ENCODE assay signal across 15 cellular contexts in genomic region chr22:19497245-19497644, GRCh38. TPM values are rescaled to one million over a fixed set of nuclear protein-coding genes. Genes with fewer than 3 reads are reported as not detected.
DNase-seq lines count a peak whose midpoint lies in the region; ATAC-seq, FAIRE-seq and TF ChIP-seq lines count a peak whose summit lies in the region.
"Had no signal": no experiment of that assay in that cellular context is flagged by ENCODE, and none has a peak within 500 bp of the region (broad histone marks: within the 10 kb centered on the region; RNA-seq: fewer than 3 reads in every experiment).

No MANE protein-coding gene starts in this region.

- no peaks in the 10 kb centered on the region for H3K36me3 ChIP-seq in astrocyte (ENCODE audit: insufficient read depth, low read length)

- ATAC-seq in stimulated activated naive CD8-positive, alpha-beta T cell treated with anti-CD3 and anti-CD28 coated beads, Interleukin-15, amount 100 ng/mL, for 72 hours: no peak
- no peak for ATAC-seq in stimulated activated naive CD8-positive, alpha-beta T cell treated with anti-CD3 and anti-CD28 coated beads, Interleukin-15, Interleukin-2, amounts not matched to agents 100 U/mL and 50 U/mL, for 24 hours
- ATAC-seq in stimulated activated effector memory CD8-positive, alpha-beta T cell treated with anti-CD3 and anti-CD28 coated beads, Interleukin-12 subunit alpha, Interleukin-12 subunit beta, amount 100 ng/mL, for 72 hours: no peak
- no peak for ATAC-seq in GM19397 (IDR thresholded peaks at IDR 0.05; ENCODE audit: unreplicated experiment)
- no peak for ATAC-seq in T-cell (replicated peaks in 1 of 4)
- ATAC-seq: T-helper 17 cell had no signal

- CTCF ChIA-PET in T-cell (lab: Charles Lee): interaction anchor here in 1 of 2 donors (0.9 kb wide), 1 partner anchor 24 kb away, joined by 3 read pairs; no protein-coding TSS in a partner anchor

- no peaks in the 10 kb centered on the region for H3K9me3 ChIP-seq in astrocyte (ENCODE audit: insufficient read depth, low read depth, low read length)

- peak overlapping the region; percentile 43 for H3K27ac ChIP-seq in astrocyte (ENCODE audit: low read depth, low read length)

- peak overlapping the region; percentile 51 for H3K4me2 ChIP-seq in astrocyte (ENCODE audit: low read length)

- H3K27ac Mint-ChIP-seq in stimulated activated naive CD8-positive, alpha-beta T cell treated with anti-CD3 and anti-CD28 coated beads, Interleukin-15, amount 100 ng/mL, for 72 hours: peak overlapping the region; percentile 34 to 40
- H3K27ac Mint-ChIP-seq in astrocyte (ENCODE audit: unreplicated experiment): peak overlapping the region; percentile 81
- no peak overlapping the region for H3K27ac Mint-ChIP-seq in stimulated activated effector memory CD8-positive, alpha-beta T cell treated with anti-CD3 and anti-CD28 coated beads, Interleukin-12 subunit alpha, Interleukin-12 subunit beta, amount 100 ng/mL, for 72 hours
- no peak overlapping the region for H3K27ac Mint-ChIP-seq in T-cell
- H3K27ac Mint-ChIP-seq: activated naive CD8-positive, alpha-beta T cell treated with anti-CD3 and anti-CD28 coated beads, Interleukin-2, amount 10 ng/mL, durations not matched to agents 7 days and 5 days; H9; naive B cell; T-helper 17 cell had no signal

- no peaks in the 10 kb centered on the region for H3K27me3 ChIP-seq in astrocyte (ENCODE audit: insufficient read depth, low read length)

- peak overlapping the region; percentile 54 for H2AFZ ChIP-seq in astrocyte (ENCODE audit: low read depth, low read length)

- H3K79me2 ChIP-seq in astrocyte (ENCODE audit: insufficient read depth, low read length): no peaks in the 10 kb centered on the region

- no peaks in the 10 kb centered on the region for H3K9me3 Mint-ChIP-seq in stimulated activated naive CD8-positive, alpha-beta T cell treated with anti-CD3 and anti-CD28 coated beads, Interleukin-15, amount 100 ng/mL, for 72 hours
- H3K9me3 Mint-ChIP-seq in astrocyte (ENCODE audit: unreplicated experiment) (no peaks in the 10 kb centered on the region), T-cell (no peaks in the 10 kb centered on the region)
- H3K9me3 Mint-ChIP-seq in stimulated activated effector memory CD8-positive, alpha-beta T cell treated with anti-CD3 and anti-CD28 coated beads, Interleukin-12 subunit alpha, Interleukin-12 subunit beta, amount 100 ng/mL, for 72 hours: no peaks in the 10 kb centered on the region
- H3K9me3 Mint-ChIP-seq: activated naive CD8-positive, alpha-beta T cell treated with anti-CD3 and anti-CD28 coated beads, Interleukin-2, amount 10 ng/mL, durations not matched to agents 7 days and 5 days; H9; naive B cell had no signal

- no peaks in the 10 kb centered on the region for H4K20me1 ChIP-seq in astrocyte (ENCODE audit: insufficient read depth, low read length)

- H3K4me3 Mint-ChIP-seq in stimulated activated naive CD8-positive, alpha-beta T cell treated with anti-CD3 and anti-CD28 coated beads, Interleukin-15, amount 100 ng/mL, for 72 hours: no peak overlapping the region
- no peak overlapping the region for H3K4me3 Mint-ChIP-seq in astrocyte (ENCODE audit: unreplicated experiment)
- no peak overlapping the region for H3K4me3 Mint-ChIP-seq in stimulated activated effector memory CD8-positive, alpha-beta T cell treated with anti-CD3 and anti-CD28 coated beads, Interleukin-12 subunit alpha, Interleukin-12 subunit beta, amount 100 ng/mL, for 72 hours
- no peak overlapping the region for H3K4me3 Mint-ChIP-seq in T-cell
- H3K4me3 Mint-ChIP-seq: activated naive CD8-positive, alpha-beta T cell treated with anti-CD3 and anti-CD28 coated beads, Interleukin-2, amount 10 ng/mL, durations not matched to agents 7 days and 5 days; H9; naive B cell; T-helper 17 cell had no signal

- peaks cover 9% of the 10 kb centered on the region for H3K4me1 ChIP-seq in astrocyte (ENCODE audit: insufficient read depth, low read length)

- DNase-seq in stimulated activated naive CD8-positive, alpha-beta T cell treated with anti-CD3 and anti-CD28 coated beads, Interleukin-15, amount 100 ng/mL, for 72 hours: no peak
- DNase-seq in stimulated activated naive CD8-positive, alpha-beta T cell treated with anti-CD3 and anti-CD28 coated beads, Interleukin-15, Interleukin-2, amounts not matched to agents 100 U/mL and 50 U/mL, for 24 hours: no peak
- peak; percentile 86 for DNase-seq in astrocyte (ENCODE audit: low read depth)
- DNase-seq in hepatic stellate cell (ENCODE audit: low spot score): peak; percentile 72
- DNase-seq in stimulated activated effector memory CD8-positive, alpha-beta T cell treated with anti-CD3 and anti-CD28 coated beads, Interleukin-12 subunit alpha, Interleukin-12 subunit beta, amount 100 ng/mL, for 72 hours (ENCODE audit: low spot score in 2 of 2): no peak
- no peak for DNase-seq in T-cell
- no peak for DNase-seq in NCI-H82 (lab: John Stamatoyannopoulos, UW)
- DNase-seq: activated naive CD8-positive, alpha-beta T cell treated with anti-CD3 and anti-CD28 coated beads, Interleukin-2, amount 10 ng/mL, durations not matched to agents 7 days and 5 days; H9; naive B cell; NCI-H526 treated with DMSO at 0.1 percent for 48 hours; stimulated activated CD4-positive, alpha-beta T cell treated with anti-CD3 and anti-CD28 coated beads, Interleukin-12 subunit alpha, Interleukin-12 subunit beta, amount 100 ng/mL, for 4 hours; T-helper 17 cell had no signal

- H3K9ac ChIP-seq in astrocyte (ENCODE audit: low read length): peak overlapping the region; percentile 43

- no peaks in the 10 kb centered on the region for H3K27me3 Mint-ChIP-seq in stimulated activated naive CD8-positive, alpha-beta T cell treated with anti-CD3 and anti-CD28 coated beads, Interleukin-15, amount 100 ng/mL, for 72 hours
- H3K27me3 Mint-ChIP-seq in astrocyte (ENCODE audit: low read depth, unreplicated experiment) (peaks cover 5% of the 10 kb centered on the region), T-cell (no peaks in the 10 kb centered on the region)
- H3K27me3 Mint-ChIP-seq: activated naive CD8-positive, alpha-beta T cell treated with anti-CD3 and anti-CD28 coated beads, Interleukin-2, amount 10 ng/mL, durations not matched to agents 7 days and 5 days; naive B cell; T-helper 17 cell had no signal

- POLR2A ChIA-PET in T-cell (lab: Charles Lee): no interaction called here

- TF ChIP-seq CTCF in astrocyte (IDR thresholded peaks at IDR 0.05; ENCODE audit: insufficient read depth, low read depth, low read length): no peak

- H3K36me3 Mint-ChIP-seq in astrocyte (ENCODE audit: low read depth, unreplicated experiment) (no peaks in the 10 kb centered on the region), T-cell (no peaks in the 10 kb centered on the region)
- H3K36me3 Mint-ChIP-seq in stimulated activated effector memory CD8-positive, alpha-beta T cell treated with anti-CD3 and anti-CD28 coated beads, Interleukin-12 subunit alpha, Interleukin-12 subunit beta, amount 100 ng/mL, for 72 hours: peaks cover 56% of the 10 kb centered on the region
- H3K36me3 Mint-ChIP-seq: naive B cell had no signal

- no peak overlapping the region for H3K4me3 ChIP-seq in astrocyte (ENCODE audit: insufficient read depth, low read depth, low read length)

- FAIRE-seq in astrocyte (lab: Jason Lieb, UNC): no peak

- H3K4me1 Mint-ChIP-seq in stimulated activated naive CD8-positive, alpha-beta T cell treated with anti-CD3 and anti-CD28 coated beads, Interleukin-15, amount 100 ng/mL, for 72 hours: peaks cover 10% of the 10 kb centered on the region
- H3K4me1 Mint-ChIP-seq in astrocyte (ENCODE audit: low read depth, unreplicated experiment): peaks cover 5% of the 10 kb centered on the region
- peaks cover 10% of the 10 kb centered on the region for H3K4me1 Mint-ChIP-seq in stimulated activated effector memory CD8-positive, alpha-beta T cell treated with anti-CD3 and anti-CD28 coated beads, Interleukin-12 subunit alpha, Interleukin-12 subunit beta, amount 100 ng/mL, for 72 hours
- peaks cover 7 to 11% (median 7%) of the 10 kb centered on the region in 3 donors for H3K4me1 Mint-ChIP-seq in T-cell
- H3K4me1 Mint-ChIP-seq: activated naive CD8-positive, alpha-beta T cell treated with anti-CD3 and anti-CD28 coated beads, Interleukin-2, amount 10 ng/mL, durations not matched to agents 7 days and 5 days; H9; naive B cell had no signal

RNA-seq across cellular contexts. Expression of gene CDC45, which starts 17.5 kb away (rescaled TPM):
- total RNA-seq in astrocyte (1.3 and 2.1 TPM in 2 replicates), T-cell (1 to 10 TPM in 4 of 5 donors, under 1 TPM in 1; 0.56 to 2.7 (median 2.2) TPM)

RNA-seq across cellular contexts. Expression of gene UFD1, which starts 18.3 kb away (rescaled TPM):
- total RNA-seq in astrocyte (92.7 and 105 TPM in 2 replicates), T-cell (10 to 100 TPM; 52.9 to 85.1 (median 60.0) TPM)

RNA-seq across cellular contexts. Expression of gene CLDN5, which starts 27.0 kb away (rescaled TPM):
- total RNA-seq in astrocyte: not detected in 2 replicates
- under 1 TPM in 4 of 5 donors, not detected in 1; 0.36 to 0.98 (median 0.85) TPM for total RNA-seq in T-cell
- total RNA-seq: activated CD8-positive, alpha-beta memory T cell treated with anti-CD3 and anti-CD28 coated beads for 36 hours; activated naive CD8-positive, alpha-beta T cell treated with anti-CD3 and anti-CD28 coated beads, Interleukin-2, amount 10 ng/mL, durations not matched to agents 7 days and 5 days had no signal

RNA-seq across cellular contexts. Expression of gene C22orf39, which starts 49.7 kb away (rescaled TPM):
- total RNA-seq in astrocyte: 11.9 and 14.5 TPM in 2 replicates
- total RNA-seq in T-cell: 10 to 100 TPM; 34.5 to 41.3 (median 40.9) TPM

Comparison
In these comparisons a context has a peak if more than half of its experiments do, and no peak if none do; other contexts are left out.
1. DNase-seq: peak in astrocyte (single experiment) and hepatic stellate cell (single experiment); none in stimulated activated naive CD8-positive, alpha-beta T cell treated with anti-CD3 and anti-CD28 coated beads, Interleukin-15, amount 100 ng/mL, for 72 hours (0 of 2), stimulated activated naive CD8-positive, alpha-beta T cell treated with anti-CD3 and anti-CD28 coated beads, Interleukin-15, Interleukin-2, amounts not matched to agents 100 U/mL and 50 U/mL, for 24 hours (single experiment), stimulated activated effector memory CD8-positive, alpha-beta T cell treated with anti-CD3 and anti-CD28 coated beads, Interleukin-12 subunit alpha, Interleukin-12 subunit beta, amount 100 ng/mL, for 72 hours (0 of 2), T-cell (0 of 34) and NCI-H82 (single experiment).
2. H3K27ac Mint-ChIP-seq: peak in stimulated activated naive CD8-positive, alpha-beta T cell treated with anti-CD3 and anti-CD28 coated beads, Interleukin-15, amount 100 ng/mL, for 72 hours (2 of 2) and astrocyte (single experiment); none in stimulated activated effector memory CD8-positive, alpha-beta T cell treated with anti-CD3 and anti-CD28 coated beads, Interleukin-12 subunit alpha, Interleukin-12 subunit beta, amount 100 ng/mL, for 72 hours (single experiment) and T-cell (0 of 2).